Comparison of ENCODE assay signal across 9 cellular contexts in genomic region chr9:91978739-91979414, GRCh38. TPM values are rescaled to one million over a fixed set of nuclear protein-coding genes. Genes with fewer than 3 reads are reported as not detected.
A peak's percentile ranks its signal among the peaks of the same experiment; 100 is the strongest.
DNase-seq lines count a peak whose midpoint lies in the region; ATAC-seq and TF ChIP-seq lines count a peak whose summit lies in the region.
"Had no signal": no experiment of that assay in that cellular context is flagged by ENCODE, and none has a peak within 500 bp of the region (broad histone marks: within the 10 kb centered on the region; RNA-seq: fewer than 3 reads in every experiment).

No MANE protein-coding gene starts in this region.

- peaks cover 33% of the 10 kb centered on the region for H3K9me3 Mint-ChIP-seq in endodermal cell

- no peaks in the 10 kb centered on the region for H3K4me1 ChIP-seq in endodermal cell (ENCODE audit: control insufficient read depth, insufficient read depth, low read length)
- H3K4me1 ChIP-seq in parathyroid adenoma, result no peaks in the 10 kb centered on the region
- no peaks in the 10 kb centered on the region for H3K4me1 ChIP-seq in ovary (ENCODE audit: insufficient read depth)
- H3K4me1 ChIP-seq: right lobe of liver had no signal

- no peak overlapping the region for H3K27ac Mint-ChIP-seq in endodermal cell

- H3K4me1 Mint-ChIP-seq in endodermal cell, result peaks cover 1% of the 10 kb centered on the region

- no peaks in the 10 kb centered on the region for H3K79me2 ChIP-seq in parathyroid adenoma

- no peaks in the 10 kb centered on the region for H3K36me3 Mint-ChIP-seq in endodermal cell (ENCODE audit: low read depth)

- TF ChIP-seq POLR2A in ovary (IDR thresholded peaks at IDR 0.05), result no peak

- H3K27ac ChIP-seq in endodermal cell (ENCODE audit: low read depth, low read length) (no peak overlapping the region), parathyroid adenoma (no peak overlapping the region), dorsolateral prefrontal cortex (no peak overlapping the region), ovary (no peak overlapping the region)
- H3K27ac ChIP-seq: right lobe of liver had no signal

- H3K9ac ChIP-seq in endodermal cell (ENCODE audit: extremely low read depth, low read length, poor library complexity, severe bottlenecking) (no peak overlapping the region), parathyroid adenoma (no peak overlapping the region)

- H3K4me3 Mint-ChIP-seq in endodermal cell, result no peak overlapping the region

- H3K27me3 ChIP-seq in endodermal cell (ENCODE audit: control insufficient read depth, insufficient read depth, low read length, poor library complexity, severe bottlenecking), result no peaks in the 10 kb centered on the region
- H3K27me3 ChIP-seq in parathyroid adenoma (ENCODE audit: control insufficient read depth, insufficient read depth, low read length), result no peaks in the 10 kb centered on the region
- H3K27me3 ChIP-seq in dorsolateral prefrontal cortex, result peaks cover 0 to 7% (median 0%) of the 10 kb centered on the region in 45 donors
- no peaks in the 10 kb centered on the region for H3K27me3 ChIP-seq in ovary
- H3K27me3 ChIP-seq: right lobe of liver had no signal

- TF ChIP-seq CTCF in GM12872 (IDR thresholded peaks at IDR 0.05; ENCODE audit: insufficient read depth, low read depth, low read length) (peak; percentile 48; the same call in 2 of the 3 replicates), endodermal cell (conservative IDR thresholded peaks at IDR 0.05) (peak; percentile 84), parathyroid adenoma (IDR thresholded peaks at IDR 0.05) (peak; percentile 46), dorsolateral prefrontal cortex (IDR thresholded peaks at IDR 0.05 in 54 of 56, conservative IDR thresholded peaks at IDR 0.05 in 2 of 56; ENCODE audit: low read depth in 1 of 56, partially characterized antibody in 56 of 56) (peak in 13 of 56 donors; percentile 8 to 38 (median 19)), ovary (IDR thresholded peaks at IDR 0.05) (no peak)

- TF ChIP-seq EP300 in ovary (IDR thresholded peaks at IDR 0.05), result no peak

- H3K4me3 ChIP-seq in endodermal cell (ENCODE audit: low read length), result no peak overlapping the region
- no peak overlapping the region for H3K4me3 ChIP-seq in parathyroid adenoma (ENCODE audit: low read depth, low read length)
- no peak overlapping the region for H3K4me3 ChIP-seq in dorsolateral prefrontal cortex
- no peak overlapping the region for H3K4me3 ChIP-seq in ovary
- H3K4me3 ChIP-seq: right lobe of liver had no signal

- intact Hi-C loops in dorsolateral prefrontal cortex (cut with DNase I), result no loop called here
- intact Hi-C loops in ovary (cut with DNase I), result no loop called here

- ATAC-seq in HG02970 (IDR thresholded peaks at IDR 0.05; ENCODE audit: low FRiP score, unreplicated experiment) (no peak), HG02981 (IDR thresholded peaks at IDR 0.05; ENCODE audit: unreplicated experiment) (no peak)

- 46 to 75% methylated on average over 4 to 6 of the region's 6 CpGs for WGBS in endodermal cell (ENCODE audit: insufficient coverage in 1 of 2, insufficient read length in 1 of 2), 2 experiments
- WGBS in ovary, 3 donors, result 38 to 46% (median 43%) methylated on average over 6 of the region's 6 CpGs

- DNase-seq in NCI-H226 (peak; percentile 75), endodermal cell (peak; percentile 88), dorsolateral prefrontal cortex (no peak), ovary (no peak)
- DNase-seq: right lobe of liver had no signal

- H3K4me2 ChIP-seq in parathyroid adenoma (ENCODE audit: low read length), result no peak overlapping the region

- peaks cover 15% of the 10 kb centered on the region for H3K9me3 ChIP-seq in endodermal cell (ENCODE audit: control insufficient read depth, low read length)
- H3K9me3 ChIP-seq in parathyroid adenoma (ENCODE audit: control insufficient read depth, low read length), result no peaks in the 10 kb centered on the region
- no peaks in the 10 kb centered on the region for H3K9me3 ChIP-seq in ovary
- H3K9me3 ChIP-seq: right lobe of liver had no signal

- H3K36me3 ChIP-seq in endodermal cell (ENCODE audit: control insufficient read depth, insufficient read depth, low read length) (no peaks in the 10 kb centered on the region), parathyroid adenoma (ENCODE audit: control insufficient read depth, insufficient read depth, low read length) (no peaks in the 10 kb centered on the region), ovary (no peaks in the 10 kb centered on the region)
- H3K36me3 ChIP-seq: right lobe of liver had no signal

- H3K27me3 Mint-ChIP-seq in endodermal cell (ENCODE audit: insufficient read depth), result peaks cover 15% of the 10 kb centered on the region

- H2AFZ ChIP-seq in parathyroid adenoma, result no peak overlapping the region

RNA-seq across cellular contexts. Expression of gene ROR2, which starts 28.8 kb away (rescaled TPM):
- total RNA-seq in endodermal cell (100 to 1,000 TPM; 104 to 160 TPM), dorsolateral prefrontal cortex (1 to 10 TPM in 72 of 120 experiments, under 1 TPM in 46, not detected in 2; 0.16 to 3.9 (median 1.2) TPM), ovary (10 to 100 TPM; 13.1 to 35.5 (median 31.8) TPM)
- polyA plus RNA-seq in endodermal cell (2013, experiment 1 of 2), result 39.8 TPM
- 40.9 TPM for polyA plus RNA-seq in endodermal cell (2013, experiment 2 of 2)
- 10 to 100 TPM; 11.4 to 19.3 TPM for polyA plus RNA-seq in ovary

Comparison
In these comparisons a context has a peak if more than half of its experiments do, and no peak if none do; other contexts are left out.
1. CTCF ChIP-seq: peak in GM12872 (single experiment), endodermal cell (single experiment) and parathyroid adenoma (single experiment); none in ovary (0 of 3).
2. DNase-seq: peak in NCI-H226 (single experiment) and endodermal cell (single experiment); none in dorsolateral prefrontal cortex (0 of 10) and ovary (0 of 5).